Comparison of ENCODE assay signal across 9 cellular contexts in the genomic region with DNA sequence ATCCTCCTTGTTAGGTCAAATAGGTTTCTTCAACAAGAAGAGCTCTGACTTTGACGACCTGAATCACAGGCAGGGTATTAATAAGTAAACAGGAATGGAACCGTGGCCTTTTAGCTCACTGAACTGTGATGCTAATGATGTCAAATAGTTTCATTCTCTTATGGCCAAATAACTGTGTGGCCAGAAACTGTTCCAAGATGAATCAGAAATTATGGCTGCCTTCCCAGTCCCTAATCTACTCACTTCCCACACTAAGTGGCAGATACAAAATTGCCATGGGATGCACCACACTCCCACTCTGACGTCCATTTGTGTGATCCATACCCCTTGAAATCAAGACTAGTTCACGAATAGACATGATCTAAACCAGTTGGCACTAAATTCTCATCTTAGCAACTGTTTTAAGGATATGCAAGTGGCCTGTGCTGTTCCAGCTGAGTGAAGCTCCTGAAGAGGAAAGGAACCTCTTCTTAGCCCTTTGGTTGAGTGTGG.
A peak's percentile ranks its signal among the peaks of the same experiment; 100 is the strongest.
DNase-seq lines count a peak whose midpoint lies in the region; ATAC-seq, FAIRE-seq and TF ChIP-seq lines count a peak whose summit lies in the region.
"Had no signal": no experiment of that assay in that cellular context is flagged by ENCODE, and none has a peak within 500 bp of the region (broad histone marks: within the 10 kb centered on the region; RNA-seq: fewer than 3 reads in every experiment).

No MANE protein-coding gene starts in this region.

- WGBS in pancreas, 2 donors: 57 to 71% methylated on average over 4 of the region's 4 CpGs

- peak overlapping the region; percentile 85 for H3K27ac ChIP-seq in fibroblast of lung (ENCODE audit: insufficient read depth, low read length)
- H3K27ac ChIP-seq in pancreas: no peak overlapping the region
- H3K27ac ChIP-seq: SJSA1 had no signal

- no peak overlapping the region for H3K4me2 ChIP-seq in fibroblast of lung (ENCODE audit: extremely low read depth, insufficient read depth, low read length)

- no peaks in the 10 kb centered on the region for H4K20me1 ChIP-seq in fibroblast of lung (ENCODE audit: control insufficient read depth, extremely low read depth, insufficient read depth, low read length)

- H3K9me3 ChIP-seq in fibroblast of lung (ENCODE audit: control insufficient read depth, insufficient read depth, low read depth, low read length) (no peaks in the 10 kb centered on the region), pancreas (no peaks in the 10 kb centered on the region), mucosa of descending colon (no peaks in the 10 kb centered on the region)
- H3K9me3 ChIP-seq: SJSA1 had no signal

- ATAC-seq in pancreas: peak in 3 of 4 donors; percentile 39 to 67 (median 60)
- no peak for ATAC-seq in mucosa of descending colon
- ATAC-seq in GM21737 (IDR thresholded peaks at IDR 0.05; ENCODE audit: unreplicated experiment): no peak
- ATAC-seq in GM18861 (IDR thresholded peaks at IDR 0.05; ENCODE audit: unreplicated experiment): no peak
- ATAC-seq in GM18498 (IDR thresholded peaks at IDR 0.05; ENCODE audit: unreplicated experiment): no peak

- no peak overlapping the region for H2AFZ ChIP-seq in fibroblast of lung (ENCODE audit: low read length)

- peak overlapping the region; percentile 16 for H3K9ac ChIP-seq in fibroblast of lung (ENCODE audit: insufficient read depth, low read length)

- TF ChIP-seq CTCF in AG09319 (IDR thresholded peaks at IDR 0.05; ENCODE audit: low read depth, low read length): no peak
- no peak for TF ChIP-seq CTCF in fibroblast of lung (conservative IDR thresholded peaks at IDR 0.05 in 1 of 2, IDR thresholded peaks at IDR 0.05 in 1 of 2; ENCODE audit: low read depth in 1 of 2, low read length in 2 of 2)
- no peak for TF ChIP-seq CTCF in pancreas (IDR thresholded peaks at IDR 0.05)
- TF ChIP-seq CTCF in mucosa of descending colon (IDR thresholded peaks at IDR 0.05): no peak

- intact Hi-C loops in pancreas (cut with DNase I) (no loop called here), mucosa of descending colon (cut with DNase I, micrococcal nuclease) (no loop called here)

- H3K79me2 ChIP-seq in fibroblast of lung (ENCODE audit: control insufficient read depth, insufficient read depth, low read length): no peaks in the 10 kb centered on the region

- H3K27me3 ChIP-seq in fibroblast of lung (ENCODE audit: control insufficient read depth, insufficient read depth, low read length) (no peaks in the 10 kb centered on the region), pancreas (no peaks in the 10 kb centered on the region)
- H3K27me3 ChIP-seq: SJSA1 had no signal

- no peak overlapping the region for H3K4me3 ChIP-seq in fibroblast of lung (replicated peaks in 1 of 4; ENCODE audit: control extremely low read depth in 1 of 4, insufficient read depth in 1 of 4, low read depth in 3 of 4, low read length in 4 of 4)
- H3K4me3 ChIP-seq in pancreas: no peak overlapping the region
- no peak overlapping the region for H3K4me3 ChIP-seq in mucosa of descending colon
- H3K4me3 ChIP-seq: SJSA1 had no signal

- no peaks in the 10 kb centered on the region for H3K36me3 ChIP-seq in fibroblast of lung (ENCODE audit: control insufficient read depth, insufficient read depth, low read length)
- no peaks in the 10 kb centered on the region for H3K36me3 ChIP-seq in pancreas
- no peaks in the 10 kb centered on the region for H3K36me3 ChIP-seq in mucosa of descending colon (ENCODE audit: low read depth)
- H3K36me3 ChIP-seq: SJSA1 had no signal

- FAIRE-seq in RCC 7860 (lab: Jason Lieb, UNC): peak; percentile 98
- no peak for FAIRE-seq in pancreas (lab: Jason Lieb, UNC)

- peaks cover 2% of the 10 kb centered on the region for H3K4me1 ChIP-seq in fibroblast of lung (ENCODE audit: control insufficient read depth, extremely low read depth, insufficient read depth, low read length)
- H3K4me1 ChIP-seq in pancreas: no peaks in the 10 kb centered on the region
- H3K4me1 ChIP-seq in mucosa of descending colon (ENCODE audit: low read depth): no peaks in the 10 kb centered on the region
- H3K4me1 ChIP-seq: SJSA1 had no signal

- DNase-seq in AG09319 (ENCODE audit: extremely low read depth, low read depth) (peak; percentile 83), RCC 7860 (ENCODE audit: low spot score) (peak; percentile 94), fibroblast of lung (ENCODE audit: low read depth in 2 of 2) (peak; percentile 98 to 100), pancreas (no peak), mucosa of descending colon (no peak)

Comparison
In these comparisons a context has a peak if more than half of its experiments do, and no peak if none do; other contexts are left out.
1. DNase-seq: peak in AG09319 (single experiment), RCC 7860 (single experiment) and fibroblast of lung (2 of 2); none in pancreas (0 of 6) and mucosa of descending colon (0 of 3).
2. ATAC-seq: peak in pancreas (3 of 4); none in mucosa of descending colon (single experiment), GM21737 (single experiment), GM18861 (single experiment) and GM18498 (single experiment).